8 cellular contexts compared by ENCODE assay signal in the genomic region with DNA sequence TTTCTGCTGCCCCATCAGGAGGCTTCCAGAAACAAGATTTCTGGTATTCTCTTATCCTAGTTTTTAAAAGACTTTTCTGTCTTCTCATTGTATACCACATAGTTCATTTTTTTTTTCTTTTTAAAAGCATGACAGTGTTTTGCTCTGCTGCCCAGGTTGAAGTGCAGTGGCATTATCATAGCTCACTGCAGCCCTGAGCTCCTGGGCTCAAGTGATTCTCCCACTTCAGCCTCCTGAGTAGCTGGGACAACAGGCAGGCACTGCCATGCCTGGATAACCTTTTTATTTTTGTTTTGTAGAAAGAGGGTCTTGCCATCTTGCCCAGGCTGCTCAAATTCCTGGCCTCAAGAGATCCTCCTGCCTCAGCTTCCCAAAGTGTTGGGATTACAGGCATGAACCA.
"Had no signal": no experiment of that assay in that cellular context is flagged by ENCODE, and none has a peak within 500 bp of the region (broad histone marks: within the 10 kb centered on the region; RNA-seq: fewer than 3 reads in every experiment).

No MANE protein-coding gene starts in this region.

- H3K27ac ChIP-seq: GM23248 had no signal

- H3K4me3 ChIP-seq: GM23248, GM23338 had no signal

- H3K4me3 Mint-ChIP-seq: GM23338, H9, HFFc6 had no signal

- H3K9me3 Mint-ChIP-seq: GM23338, H9, HFFc6 had no signal

- DNase-seq: GM23248, GOT3, H7, H9, HCEC 1CT, HFFc6 had no signal

- ATAC-seq: GM23338, HCT116 had no signal

- H3K27ac Mint-ChIP-seq: GM23338, HFFc6 had no signal
